In the genomic region with DNA sequence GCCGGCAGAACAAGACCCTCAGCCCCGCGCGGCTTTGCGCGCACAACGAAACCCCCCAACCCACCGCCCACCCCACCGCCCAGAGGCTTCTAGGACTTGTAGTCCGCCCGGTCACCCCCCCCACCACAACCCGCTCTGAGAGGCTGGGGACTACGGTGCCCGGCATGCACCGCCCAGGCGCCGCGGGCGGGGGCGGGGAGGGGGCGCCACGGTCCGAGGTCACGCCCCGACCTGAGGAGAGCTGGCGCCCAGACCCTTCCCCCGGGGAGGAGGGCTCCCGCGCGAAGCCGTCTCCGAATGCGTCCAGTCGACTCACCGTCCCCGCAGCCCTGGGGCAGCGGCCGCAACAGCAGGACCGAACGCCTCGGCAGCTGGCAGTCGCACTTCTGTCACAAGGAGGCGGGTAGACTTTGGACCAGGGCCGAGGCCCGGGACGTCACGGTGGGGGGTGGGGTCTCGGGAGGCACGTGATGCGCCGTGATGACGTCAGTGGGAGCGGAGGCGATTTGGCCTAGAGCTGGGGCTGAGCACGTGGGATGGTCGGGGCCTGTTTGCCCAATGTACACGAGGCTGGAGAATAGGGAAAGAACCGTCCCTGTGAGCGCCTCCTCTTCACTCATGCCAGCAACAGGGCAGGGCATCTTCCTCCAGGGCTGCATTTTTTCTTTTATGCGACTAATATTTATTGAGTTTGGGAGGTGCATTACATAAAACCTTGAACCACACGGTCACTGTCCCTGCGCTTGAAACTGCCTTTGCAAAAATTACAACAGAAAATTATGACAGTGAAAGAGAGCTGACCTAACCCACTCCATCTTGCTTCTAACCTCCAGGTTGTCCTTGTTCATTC, we compare ENCODE assay signal across 7 cellular contexts. TPM values are rescaled to one million over a fixed set of nuclear protein-coding genes. Genes with fewer than 3 reads are reported as not detected.
A peak's percentile ranks its signal among the peaks of the same experiment; 100 is the strongest.
DNase-seq lines count a peak whose midpoint lies in the region; ATAC-seq, FAIRE-seq and TF ChIP-seq lines count a peak whose summit lies in the region.

CDIP1 (minus strand) TSS at position 388 of the 850 bp plus-strand sequence. CDS start 24,643 bp downstream, outside the sequence.

- no peaks in the 10 kb centered on the region for H3K27me3 ChIP-seq in bronchial epithelial cell (ENCODE audit: control insufficient read depth, insufficient read depth, low read length)
- peaks cover 15% of the 10 kb centered on the region for H3K27me3 ChIP-seq in iPS-20b (ENCODE audit: insufficient read depth, low read length)
- H3K27me3 ChIP-seq in skeletal muscle tissue (ENCODE audit: control insufficient read depth in 3 of 3, insufficient read depth in 3 of 3, low read length in 3 of 3) = no peaks in the 10 kb centered on the region

- no peaks in the 10 kb centered on the region for H3K36me3 ChIP-seq in bronchial epithelial cell (ENCODE audit: control insufficient read depth, insufficient read depth, low read length)
- peaks cover 7% of the 10 kb centered on the region; the same call in 1 of the 2 replicates for H3K36me3 ChIP-seq in iPS-20b (ENCODE audit: insufficient read depth, low read depth, low read length)
- H3K36me3 ChIP-seq in skeletal muscle tissue (ENCODE audit: control insufficient read depth in 3 of 3, insufficient read depth in 3 of 3, low read length in 3 of 3) = peaks cover 0 to 2% (median 0%) of the 10 kb centered on the region in 3 donors

- H3K27me3 Mint-ChIP-seq in WTC11 (ENCODE audit: low read depth) = peaks cover 32% of the 10 kb centered on the region

- H3K27ac ChIP-seq in iPS-20b (ENCODE audit: low read length) (peak within 1 kb of the TSS; percentile 77), skeletal muscle tissue (ENCODE audit: low read depth, low read length) (peak within 1 kb of the TSS; percentile 91)

- peaks cover 30% of the 10 kb centered on the region for H3K4me1 Mint-ChIP-seq in WTC11

- ATAC-seq in GM18517 (IDR thresholded peaks at IDR 0.05; ENCODE audit: unreplicated experiment) = peak; percentile 79
- ATAC-seq in HG03066 (IDR thresholded peaks at IDR 0.05; ENCODE audit: low read depth, unreplicated experiment) = peak; percentile 76
- peak; percentile 90 for ATAC-seq in WTC11

- H3K36me3 Mint-ChIP-seq in WTC11 = peaks cover 29% of the 10 kb centered on the region

- peaks cover 10% of the 10 kb centered on the region for H3K9me3 ChIP-seq in iPS-20b (ENCODE audit: insufficient read depth, low read depth, low read length)
- peaks cover 0 to 7% (median 0%) of the 10 kb centered on the region in 3 donors for H3K9me3 ChIP-seq in skeletal muscle tissue (ENCODE audit: control insufficient read depth in 3 of 3, low read length in 3 of 3)

- DNase-seq in NCI-H2171 treated with DMSO at 0.1 percent for 48 hours (lab: John Stamatoyannopoulos, UW) (peak; percentile 89), WTC11 (ENCODE audit: low spot score) (peak; percentile 95), bronchial epithelial cell (ENCODE audit: low read depth) (peak; percentile 81)

- H3K4me1 ChIP-seq in iPS-20b (ENCODE audit: insufficient read depth, low read length) (peaks cover 4% of the 10 kb centered on the region; the same call in 1 of the 2 replicates), skeletal muscle tissue (ENCODE audit: control insufficient read depth in 3 of 3, insufficient read depth in 3 of 3, low read length in 3 of 3) (peaks cover 25 to 39% (median 28%) of the 10 kb centered on the region in 3 donors)

- peak within 1 kb of the TSS; percentile 80 for H3K4me3 Mint-ChIP-seq in WTC11

- H3K9me3 Mint-ChIP-seq in WTC11 = peaks cover 14% of the 10 kb centered on the region

- H3K9ac ChIP-seq in iPS-20b (ENCODE audit: low read depth, low read length) (peak within 1 kb of the TSS; percentile 86; the same call in 1 of the 2 replicates), skeletal muscle tissue (ENCODE audit: low read depth in 1 of 3, low read length in 3 of 3) (peak within 1 kb of the TSS; percentile 81 to 89 (median 86))

- POLR2A ChIA-PET in WTC11 (lab: Charles Lee) = interaction anchor here (0.6 to 2.0 kb wide), 12 partner anchors 9 to 1511 kb away, joined by 3 to 15 read pairs (median 4); partner anchors contain the start of gene MGRN1

- CTCF ChIA-PET in WTC11 (lab: Charles Lee) = interaction anchor here (0.6 to 4.0 kb wide), 15 partner anchors 9 to 196 kb away, joined by 3 to 23 read pairs (median 4); partner anchors contain the start of genes ANKS3, DNAAF8, HMOX2 and MGRN1

- H3K4me3 ChIP-seq in bronchial epithelial cell (ENCODE audit: low read depth, low read length) (peak within 1 kb of the TSS; percentile 61), iPS-20b (ENCODE audit: low read length) (peak within 1 kb of the TSS; percentile 91), skeletal muscle tissue (ENCODE audit: low read length in 3 of 3) (peak within 1 kb of the TSS; percentile 75 to 89 (median 85))

- FAIRE-seq in bronchial epithelial cell (lab: Jason Lieb, UNC) = no peak

- no peak for TF ChIP-seq CTCF in WTC11 (IDR thresholded peaks at IDR 0.05)
- peak; percentile 16 for TF ChIP-seq CTCF in bronchial epithelial cell (IDR thresholded peaks at IDR 0.05; ENCODE audit: insufficient read depth, low read length, severe bottlenecking)

- H3K27ac Mint-ChIP-seq in WTC11 = 0 out of 2 replicates have a peak within 1 kb of the TSS, but pooled peaks have one; percentile 65

TF ChIP-seq in WTC11, 78 proteins besides CTCF, POLR2A, EP300 and RAD21 (continues in another document):
- peak; percentile 97 for TF ChIP-seq E2F1 (CRISPR knock-in tag; IDR thresholded peaks at IDR 0.05)
- no peak for TF ChIP-seq SOX15 (CRISPR knock-in tag; IDR thresholded peaks at IDR 0.05)
- TF ChIP-seq JAZF1 (CRISPR knock-in tag; IDR thresholded peaks at IDR 0.05) = no peak
- TF ChIP-seq CREM (CRISPR knock-in tag; IDR thresholded peaks at IDR 0.05) = peak; percentile 96
- TF ChIP-seq NFE2L1 (CRISPR knock-in tag; IDR thresholded peaks at IDR 0.05) = peak; percentile 99
- peak; percentile 99 for TF ChIP-seq SMAD3 (CRISPR knock-in tag; IDR thresholded peaks at IDR 0.05; ENCODE audit: borderline replicate concordance)
- TF ChIP-seq EMX1 (CRISPR knock-in tag; IDR thresholded peaks at IDR 0.05) = no peak
- TF ChIP-seq GTF2I (CRISPR knock-in tag; conservative IDR thresholded peaks at IDR 0.05) = no peak
- TF ChIP-seq NFYB (CRISPR knock-in tag; conservative IDR thresholded peaks at IDR 0.05; ENCODE audit: low read depth) = peak; percentile 56
- peak; percentile 95 for TF ChIP-seq SP1 (CRISPR knock-in tag; conservative IDR thresholded peaks at IDR 0.05)
- peak; percentile 96 for TF ChIP-seq ZNF532 (CRISPR knock-in tag; IDR thresholded peaks at IDR 0.05; ENCODE audit: borderline replicate concordance)
- peak; percentile 68; the same call in 1 of the 2 replicates for TF ChIP-seq NR1H2 (CRISPR knock-in tag; IDR thresholded peaks at IDR 0.05)
- TF ChIP-seq HMGA2 (CRISPR knock-in tag; IDR thresholded peaks at IDR 0.05) = no peak
- TF ChIP-seq, protein P1, sequence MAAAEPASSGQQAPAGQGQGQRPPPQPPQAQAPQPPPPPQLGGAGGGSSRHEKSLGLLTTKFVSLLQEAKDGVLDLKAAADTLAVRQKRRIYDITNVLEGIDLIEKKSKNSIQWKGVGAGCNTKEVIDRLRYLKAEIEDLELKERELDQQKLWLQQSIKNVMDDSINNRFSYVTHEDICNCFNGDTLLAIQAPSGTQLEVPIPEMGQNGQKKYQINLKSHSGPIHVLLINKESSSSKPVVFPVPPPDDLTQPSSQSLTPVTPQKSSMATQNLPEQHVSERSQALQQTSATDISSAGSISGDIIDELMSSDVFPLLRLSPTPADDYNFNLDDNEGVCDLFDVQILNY (CRISPR knock-in tag; IDR thresholded peaks at IDR 0.05) = peak; percentile 98
- TF ChIP-seq RORB (CRISPR knock-in tag; IDR thresholded peaks at IDR 0.05) = no peak

RNA-seq across cellular contexts. Expression of gene CDIP1, which starts in this region (rescaled TPM):
- 68.9 to 79.2 TPM (median 78.9 TPM) in 3 replicates for total RNA-seq in WTC11 (2021)
- 7.4 and 9.5 TPM in 2 replicates for total RNA-seq in bronchial epithelial cell
- 7.8 TPM for total RNA-seq in skeletal muscle tissue

Comparison
In these comparisons a context has a peak if more than half of its experiments do, and no peak if none do; other contexts are left out.
1. Peak in every context shown above with its lines: DNase-seq, ATAC-seq, H3K4me3 ChIP-seq and H3K27ac ChIP-seq.